8 cellular contexts compared by ENCODE assay signal in the genomic region with DNA sequence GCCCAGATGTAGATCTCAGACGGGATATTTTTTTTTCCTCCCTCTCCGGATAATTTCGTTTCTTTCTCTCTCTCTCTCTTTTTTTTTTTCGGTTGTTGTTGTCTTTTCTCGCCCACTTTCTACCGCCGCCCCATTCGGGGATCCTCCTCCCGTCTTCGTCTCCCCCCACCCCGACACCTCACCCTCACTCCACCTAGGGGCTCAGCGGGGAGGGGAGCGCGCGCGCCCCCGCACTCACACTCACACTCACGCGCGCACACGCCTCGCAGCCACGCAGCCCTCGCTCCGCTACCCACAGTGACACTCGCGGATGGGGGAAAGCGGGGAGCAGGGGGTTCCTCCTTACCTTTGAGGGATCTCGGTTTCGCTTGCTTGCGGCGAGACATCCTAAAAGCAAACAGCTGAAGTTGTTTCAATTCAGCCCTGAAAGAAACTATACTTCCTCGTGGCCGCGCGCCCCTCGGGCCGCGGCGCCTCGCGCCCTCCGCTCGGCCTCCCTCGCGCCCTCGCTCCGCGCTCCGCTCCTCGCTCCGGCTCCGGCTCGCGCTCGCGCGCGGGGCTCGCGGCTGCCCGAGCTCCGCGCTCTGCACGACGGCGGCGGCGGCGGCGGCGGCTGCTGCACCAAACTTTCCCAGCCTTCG. TPM values are rescaled to one million over a fixed set of nuclear protein-coding genes. Genes with fewer than 3 reads are reported as not detected.
A peak's percentile ranks its signal among the peaks of the same experiment; 100 is the strongest.
DNase-seq lines count a peak whose midpoint lies in the region; ATAC-seq, FAIRE-seq and TF ChIP-seq lines count a peak whose summit lies in the region.

No MANE protein-coding gene starts in this region.

- no peak for DNase-seq in CD4-positive, alpha-beta T cell
- DNase-seq in GM19240 (ENCODE audit: insufficient read length, low spot score) (peak; percentile 26), keratinocyte (ENCODE audit: low read depth, low spot score) (no peak), small intestine (no peak), BE2C (no peak)
- no peak for DNase-seq in central memory CD8-positive, alpha-beta T cell (ENCODE audit: low spot score in 2 of 2)

- H3K36me3 ChIP-seq in OCI-LY1 (ENCODE audit: insufficient read depth, low read length) (peaks cover 5% of the 10 kb centered on the region; the same call in 1 of the 2 replicates), keratinocyte (ENCODE audit: control insufficient read depth in 2 of 2, extremely low read depth in 1 of 2, insufficient read depth in 2 of 2, low read length in 2 of 2) (no peaks in the 10 kb centered on the region), small intestine (ENCODE audit: control insufficient read depth in 2 of 2, insufficient read depth in 2 of 2, low read length in 2 of 2) (no peaks in the 10 kb centered on the region), BE2C (no peaks in the 10 kb centered on the region)

- H3K9me2 ChIP-seq in OCI-LY1 (ENCODE audit: low read depth, low read length), result no peaks in the 10 kb centered on the region

- H3K4me3 ChIP-seq in OCI-LY1 (ENCODE audit: low read depth, low read length, poor library complexity, severe bottlenecking) (peak overlapping the region; percentile 80), keratinocyte (ENCODE audit: control insufficient read depth in 2 of 3, extremely low read depth in 1 of 3, insufficient read depth in 2 of 3, low read depth in 1 of 3, low read length in 3 of 3) (peak overlapping the region; percentile 16 to 82 (median 56)), small intestine (ENCODE audit: low read depth in 1 of 2, low read length in 2 of 2) (peak overlapping the region; percentile 40 to 53), BE2C (ENCODE audit: low read depth, low read length) (no peak overlapping the region)

- TF ChIP-seq CTCF in CD4-positive, alpha-beta T cell (IDR thresholded peaks at IDR 0.05), result no peak
- TF ChIP-seq CTCF in OCI-LY1 (IDR thresholded peaks at IDR 0.05; ENCODE audit: low read length), result no peak
- TF ChIP-seq CTCF in keratinocyte (optimal IDR thresholded peaks at IDR 0.05 in 1 of 3, IDR thresholded peaks at IDR 0.05 in 1 of 3, conservative IDR thresholded peaks at IDR 0.05 in 1 of 3; ENCODE audit: extremely low read depth in 1 of 3, insufficient read depth in 2 of 3, low read length in 3 of 3), result no peak
- TF ChIP-seq CTCF in BE2C (IDR thresholded peaks at IDR 0.05; ENCODE audit: low read depth, low read length), result no peak

- H2AFZ ChIP-seq in OCI-LY1 (ENCODE audit: low read length), result no peak overlapping the region
- peak overlapping the region; percentile 12 for H2AFZ ChIP-seq in keratinocyte (ENCODE audit: control insufficient read depth, low read length)

- H3F3A ChIP-seq in OCI-LY1 (ENCODE audit: insufficient read depth, low read length), result no peaks in the 10 kb centered on the region

- H3K4me2 ChIP-seq in OCI-LY1 (ENCODE audit: low read length), result peak overlapping the region; percentile 77
- H3K4me2 ChIP-seq in keratinocyte (ENCODE audit: control insufficient read depth, extremely low read depth, insufficient read depth, low read depth, low read length), result peak overlapping the region; percentile 95

- peaks cover 77% of the 10 kb centered on the region for H3K27me3 ChIP-seq in CD4-positive, alpha-beta T cell (ENCODE audit: control insufficient read depth, insufficient read depth, low read length)
- H3K27me3 ChIP-seq in OCI-LY1 (ENCODE audit: insufficient read depth, low read length) (no peaks in the 10 kb centered on the region), keratinocyte (ENCODE audit: control insufficient read depth, extremely low read depth, insufficient read depth, low read length) (peaks cover 41% of the 10 kb centered on the region), small intestine (ENCODE audit: control insufficient read depth in 2 of 2, insufficient read depth in 2 of 2, low read length in 2 of 2) (peaks cover 4 to 7% of the 10 kb centered on the region in 2 donors), BE2C (peaks cover 43% of the 10 kb centered on the region)

- no peaks in the 10 kb centered on the region for H3K9me3 Mint-ChIP-seq in CD4-positive, alpha-beta T cell
- no peaks in the 10 kb centered on the region for H3K9me3 Mint-ChIP-seq in central memory CD8-positive, alpha-beta T cell

- no peaks in the 10 kb centered on the region for H3K9me1 ChIP-seq in keratinocyte (ENCODE audit: control insufficient read depth, extremely low read depth, insufficient read depth, low read length)

- H3K4me1 ChIP-seq in OCI-LY1 (ENCODE audit: insufficient read depth, low read length, severe bottlenecking) (peaks cover 36% of the 10 kb centered on the region), keratinocyte (ENCODE audit: control insufficient read depth, extremely low read depth, insufficient read depth, low read length) (peaks cover 12% of the 10 kb centered on the region), small intestine (ENCODE audit: control insufficient read depth in 2 of 2, insufficient read depth in 1 of 2, low read depth in 1 of 2, low read length in 1 of 2) (peaks cover 0 to 3% of the 10 kb centered on the region in 2 donors), BE2C (no peaks in the 10 kb centered on the region)

- H3K27me3 Mint-ChIP-seq in CD4-positive, alpha-beta T cell, result peaks cover 81% of the 10 kb centered on the region
- H3K27me3 Mint-ChIP-seq in central memory CD8-positive, alpha-beta T cell, result peaks cover 45% of the 10 kb centered on the region

- peak overlapping the region; percentile 82; the same call in 1 of the 2 replicates for H3K9ac ChIP-seq in OCI-LY1 (ENCODE audit: low read length)
- H3K9ac ChIP-seq in keratinocyte (ENCODE audit: control insufficient read depth, extremely low read depth, insufficient read depth, low read length), result no peak overlapping the region

- H3K4me3 Mint-ChIP-seq in CD4-positive, alpha-beta T cell, result peak overlapping the region; percentile 83
- H3K4me3 Mint-ChIP-seq in central memory CD8-positive, alpha-beta T cell, result peak overlapping the region; percentile 85

- no peaks in the 10 kb centered on the region for H3K36me3 Mint-ChIP-seq in CD4-positive, alpha-beta T cell (ENCODE audit: low read depth)
- H3K36me3 Mint-ChIP-seq in central memory CD8-positive, alpha-beta T cell (ENCODE audit: insufficient read depth), result no peaks in the 10 kb centered on the region

- WGBS in small intestine, 3 donors, result 1% methylated on average over 73 of the region's 73 CpGs

- H3K79me2 ChIP-seq in OCI-LY1 (ENCODE audit: insufficient read depth, low read length) (0 out of 2 replicates have a peak, but pooled peaks cover 4% of the 10 kb centered on the region), keratinocyte (ENCODE audit: control insufficient read depth, insufficient read depth, low read length) (no peaks in the 10 kb centered on the region)

- H4K20me1 ChIP-seq in OCI-LY1 (ENCODE audit: insufficient read depth, low read length) (no peaks in the 10 kb centered on the region), keratinocyte (ENCODE audit: control insufficient read depth, extremely low read depth, insufficient read depth, low read length) (no peaks in the 10 kb centered on the region)

- dilution Hi-C loops in keratinocyte (cut with MboI; ENCODE audit: extremely low pct_ligation_motif_present, low sequenced_read_pairs), result no loop called here

- POLR2A ChIA-PET in CD4-positive, alpha-beta T cell (lab: Charles Lee), result no interaction called here

- no peak for ATAC-seq in CD4-positive, alpha-beta T cell (ENCODE audit: poor library complexity)
- ATAC-seq in central memory CD8-positive, alpha-beta T cell (replicated peaks; ENCODE audit: extremely low read depth, poor library complexity, severe bottlenecking), result no peak
- no peak for ATAC-seq in HG02759 (IDR thresholded peaks at IDR 0.05; ENCODE audit: unreplicated experiment)

- CTCF ChIA-PET in CD4-positive, alpha-beta T cell (lab: Charles Lee), result no interaction called here

- no peak overlapping the region for H3K27ac ChIP-seq in CD4-positive, alpha-beta T cell (ENCODE audit: low read depth, low read length)
- H3K27ac ChIP-seq in OCI-LY1 (ENCODE audit: low read depth, low read length, poor library complexity, severe bottlenecking) (no peak overlapping the region), keratinocyte (ENCODE audit: control insufficient read depth, insufficient read depth, low read length) (no peak overlapping the region), small intestine (ENCODE audit: low read depth in 1 of 2, low read length in 1 of 2) (peak overlapping the region in 1 of 2 donors; percentile 87)

- peaks cover 16% of the 10 kb centered on the region for H3K4me1 Mint-ChIP-seq in CD4-positive, alpha-beta T cell (ENCODE audit: low read depth)
- H3K4me1 Mint-ChIP-seq in central memory CD8-positive, alpha-beta T cell, result peaks cover 13% of the 10 kb centered on the region

- intact Hi-C loops in CD4-positive, alpha-beta T cell (cut with DNase I, micrococcal nuclease), result no loop called here

- FAIRE-seq in keratinocyte (lab: Jason Lieb, UNC), result no peak
- FAIRE-seq in small intestine (lab: Jason Lieb, UNC), result no peak

- H3K9me3 ChIP-seq in CD4-positive, alpha-beta T cell (ENCODE audit: control insufficient read depth, low read length), result no peaks in the 10 kb centered on the region
- no peaks in the 10 kb centered on the region for H3K9me3 ChIP-seq in OCI-LY1 (ENCODE audit: low read length)
- no peaks in the 10 kb centered on the region for H3K9me3 ChIP-seq in keratinocyte (ENCODE audit: control insufficient read depth, low read depth, low read length)
- no peaks in the 10 kb centered on the region for H3K9me3 ChIP-seq in small intestine (ENCODE audit: control insufficient read depth, low read depth)
- H3K9me3 ChIP-seq in BE2C, result no peaks in the 10 kb centered on the region

- H3K27ac Mint-ChIP-seq in CD4-positive, alpha-beta T cell, result no peak overlapping the region
- H3K27ac Mint-ChIP-seq in central memory CD8-positive, alpha-beta T cell (ENCODE audit: low read depth), result peak overlapping the region; percentile 78

RNA-seq across cellular contexts. Expression of a gene that starts 1.3 kb away (rescaled TPM):
- not detected for total RNA-seq in CD4-positive, alpha-beta T cell
- polyA plus RNA-seq in keratinocyte (0.02 to 0.09 TPM (median 0.07 TPM) in 3 replicates), small intestine (1 to 10 TPM in 2 of 3 donors, not detected in 1; 3.5 to 5.5 TPM)
- polyA plus RNA-seq in keratinocyte (2011; ENCODE audit: low read depth), result not detected
- polyA plus RNA-seq in keratinocyte (2011; cell fraction: cytosol; rRNA removed), result 0.01 and 0.18 TPM in 2 replicates
- 0.04 TPM in 2 replicates for polyA plus RNA-seq in keratinocyte (2011; cell fraction: nucleus; rRNA removed)
- not detected in 2 replicates for polyA plus RNA-seq in keratinocyte (2012; ENCODE audit: low replicate concordance)
- 1.5 to 1.8 TPM in 2 of 3 replicates, not detected in the other for polyA minus RNA-seq in keratinocyte
- not detected for polyA minus RNA-seq in keratinocyte (2011; cell fraction: cytosol; rRNA and poly(A)+ RNA removed)
- 0.39 and 0.42 TPM in 2 replicates for polyA minus RNA-seq in keratinocyte (2011; cell fraction: nucleus; rRNA and poly(A)+ RNA removed)
- polyA plus RNA-seq in BE2C (2012; ENCODE audit: insufficient read depth, insufficient read length, low read depth), result not detected
